ENCODE assay signal across 10 cellular contexts in the genomic region with DNA sequence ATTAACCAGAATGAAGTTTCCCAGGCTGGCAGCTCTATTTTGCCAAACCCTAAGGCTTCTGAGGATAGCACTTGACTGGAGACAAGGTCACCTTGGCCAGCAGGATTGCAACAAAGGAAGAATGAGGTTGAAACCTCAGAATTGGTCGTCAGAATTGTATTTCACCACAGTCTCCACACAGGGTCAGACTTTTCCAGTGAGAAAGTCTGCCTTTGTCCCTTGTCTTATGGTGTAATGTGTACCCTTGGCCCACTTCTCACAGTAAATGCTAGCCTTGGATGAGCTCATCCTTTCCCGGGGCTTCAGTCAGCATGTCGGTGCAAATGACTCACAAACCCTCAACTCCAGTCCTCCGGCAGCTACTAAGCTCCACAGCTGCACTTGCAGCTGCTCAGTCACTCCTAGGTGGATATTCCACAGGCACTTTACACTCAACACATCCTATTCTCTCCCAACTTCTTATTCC. TPM values are rescaled to one million over a fixed set of nuclear protein-coding genes. Genes with fewer than 3 reads are reported as not detected.
DNase-seq lines count a peak whose midpoint lies in the region; ATAC-seq and TF ChIP-seq lines count a peak whose summit lies in the region.
"Had no signal": no experiment of that assay in that cellular context is flagged by ENCODE, and none has a peak within 500 bp of the region (broad histone marks: within the 10 kb centered on the region; RNA-seq: fewer than 3 reads in every experiment).

No MANE protein-coding gene starts in this region.

- peak; percentile 99 for ATAC-seq in activated T-helper 17 cell treated with anti-CD3 and anti-CD28 coated beads, Interleukin-2, amount 50 U/mL, for 72 hours (replicated peaks)
- ATAC-seq in HG03565 (IDR thresholded peaks at IDR 0.05; ENCODE audit: unreplicated experiment) (no peak), HG03280 (IDR thresholded peaks at IDR 0.05; ENCODE audit: unreplicated experiment) (no peak), GM21367 (IDR thresholded peaks at IDR 0.05; ENCODE audit: unreplicated experiment) (no peak)

- H3K4me1 ChIP-seq in Karpas-422 (ENCODE audit: low read length) = no peaks in the 10 kb centered on the region
- H3K4me1 ChIP-seq in cardiac muscle cell (ENCODE audit: low read depth) = peaks cover 14% of the 10 kb centered on the region
- peaks cover 29% of the 10 kb centered on the region for H3K4me1 ChIP-seq in rectal smooth muscle tissue (ENCODE audit: control insufficient read depth, insufficient read depth, low read length)

- H3K27me3 ChIP-seq in Karpas-422 (ENCODE audit: low read length) = no peaks in the 10 kb centered on the region
- no peaks in the 10 kb centered on the region for H3K27me3 ChIP-seq in cardiac muscle cell
- no peaks in the 10 kb centered on the region for H3K27me3 ChIP-seq in rectal smooth muscle tissue (ENCODE audit: control insufficient read depth, insufficient read depth, low read length)

- H3K9ac ChIP-seq in Karpas-422 (ENCODE audit: low read length) = no peak overlapping the region
- no peak overlapping the region for H3K9ac ChIP-seq in rectal smooth muscle tissue (ENCODE audit: low read length)
- H3K9ac ChIP-seq: KMS-11 had no signal

- H3K9me3 Mint-ChIP-seq in activated T-helper 17 cell treated with anti-CD3 and anti-CD28 coated beads, Interleukin-2, amount 50 U/mL, for 72 hours = no peaks in the 10 kb centered on the region

- H3K9me2 ChIP-seq in Karpas-422 (replicated peaks; ENCODE audit: insufficient read depth, low read length) = no peaks in the 10 kb centered on the region

- peak; percentile 31 for TF ChIP-seq CTCF in cardiac muscle cell (IDR thresholded peaks at IDR 0.05; ENCODE audit: low read depth, low read length)

- no peak overlapping the region for H3K27ac ChIP-seq in Karpas-422 (ENCODE audit: low read length)
- H3K27ac ChIP-seq in cardiac muscle cell = peak overlapping the region; percentile 76
- peak overlapping the region; percentile 81 for H3K27ac ChIP-seq in rectal smooth muscle tissue (ENCODE audit: low read depth, low read length)
- H3K27ac ChIP-seq: KMS-11 had no signal

- H3K9me3 ChIP-seq in Karpas-422 (ENCODE audit: low read length) (no peaks in the 10 kb centered on the region), cardiac muscle cell (ENCODE audit: low read depth) (no peaks in the 10 kb centered on the region)

- peak overlapping the region; percentile 69 for H3K27ac Mint-ChIP-seq in activated T-helper 17 cell treated with anti-CD3 and anti-CD28 coated beads, Interleukin-2, amount 50 U/mL, for 72 hours

- no peak overlapping the region for H2AFZ ChIP-seq in Karpas-422 (ENCODE audit: low read length)

- no peaks in the 10 kb centered on the region for H3K79me2 ChIP-seq in Karpas-422 (ENCODE audit: low read length)

- H3K4me3 Mint-ChIP-seq in activated T-helper 17 cell treated with anti-CD3 and anti-CD28 coated beads, Interleukin-2, amount 50 U/mL, for 72 hours = no peak overlapping the region

- peaks cover 43% of the 10 kb centered on the region for H3K36me3 Mint-ChIP-seq in activated T-helper 17 cell treated with anti-CD3 and anti-CD28 coated beads, Interleukin-2, amount 50 U/mL, for 72 hours (ENCODE audit: low read depth)

- H3K36me3 ChIP-seq in Karpas-422 (ENCODE audit: insufficient read depth, low read length) (peaks cover 8% of the 10 kb centered on the region; the same call in 1 of the 2 replicates), cardiac muscle cell (no peaks in the 10 kb centered on the region), rectal smooth muscle tissue (ENCODE audit: control insufficient read depth, insufficient read depth, low read length) (no peaks in the 10 kb centered on the region)

- no peak overlapping the region for H3K4me3 ChIP-seq in Karpas-422 (ENCODE audit: low read length)
- no peak overlapping the region for H3K4me3 ChIP-seq in cardiac muscle cell
- no peak overlapping the region for H3K4me3 ChIP-seq in rectal smooth muscle tissue (ENCODE audit: low read length)
- H3K4me3 ChIP-seq: skin epidermis had no signal

- H3K4me1 Mint-ChIP-seq in activated T-helper 17 cell treated with anti-CD3 and anti-CD28 coated beads, Interleukin-2, amount 50 U/mL, for 72 hours = peaks cover 9% of the 10 kb centered on the region

- DNase-seq in DMS53 (lab: John Stamatoyannopoulos, UW) (peak; percentile 95), Karpas-422 (peak; percentile 57), cardiac muscle cell (ENCODE audit: low read depth in 1 of 2, low spot score in 1 of 2) (peak; percentile 54 to 99)

- H3K4me2 ChIP-seq in Karpas-422 (ENCODE audit: low read depth, low read length, poor library complexity, severe bottlenecking) = no peak overlapping the region
- H3K4me2 ChIP-seq: KMS-11 had no signal

- H4K20me1 ChIP-seq in Karpas-422 (ENCODE audit: insufficient read depth, low read depth, low read length) = 0 out of 2 replicates have a peak, but pooled peaks cover 3% of the 10 kb centered on the region

- H3K27me3 Mint-ChIP-seq in activated T-helper 17 cell treated with anti-CD3 and anti-CD28 coated beads, Interleukin-2, amount 50 U/mL, for 72 hours = no peaks in the 10 kb centered on the region

RNA-seq across cellular contexts. Expression of a gene that starts 19.7 kb away (rescaled TPM):
- total RNA-seq in Karpas-422 (2014; rRNA removed; shearing (Covaris generic); ENCODE audit: low replicate concordance) = 93.2 and 197 TPM in 2 replicates
- 100 to 1,000 TPM; 140 to 188 TPM for total RNA-seq in activated T-helper 17 cell treated with anti-CD3 and anti-CD28 coated beads, Interleukin-2, amount 50 U/mL, for 72 hours
- 90.9 and 143 TPM in 2 replicates for total RNA-seq in cardiac muscle cell
- 202 and 266 TPM in 2 replicates for polyA plus RNA-seq in cardiac muscle cell
